ENCODE assay signal across 8 cellular contexts in genomic region chr1:160834945-160835565, GRCh38. TPM values are rescaled to one million over a fixed set of nuclear protein-coding genes. Genes with fewer than 3 reads are reported as not detected.
DNase-seq lines count a peak whose midpoint lies in the region; ATAC-seq and TF ChIP-seq lines count a peak whose summit lies in the region.

No MANE protein-coding gene starts in this region.

- H3K9me3 Mint-ChIP-seq in T-cell, result no peaks in the 10 kb centered on the region

- no peaks in the 10 kb centered on the region for H3K4me1 ChIP-seq in osteoblast (ENCODE audit: insufficient read depth, low read length)

- H3K27me3 ChIP-seq in osteoblast (ENCODE audit: insufficient read depth, low read length), result no peaks in the 10 kb centered on the region

- CTCF ChIA-PET in T-cell (lab: Charles Lee), result interaction anchor here (0.6 to 7.2 kb wide), 23 partner anchors 9 to 200 kb away, joined by 3 to 73 read pairs (median 3); partner anchors contain the start of genes CD244 (in 1 of the 2), ITLN2 (in 1 of the 2) and LY9 (in 1 of the 2)

- peak overlapping the region in 1 of 3 donors; percentile 61 for H3K4me3 Mint-ChIP-seq in T-cell

- no peak overlapping the region for H3K27ac ChIP-seq in osteoblast (ENCODE audit: low read depth, low read length)

- H3K36me3 Mint-ChIP-seq in T-cell, result no peaks in the 10 kb centered on the region

- POLR2A ChIA-PET in T-cell (lab: Charles Lee), result no interaction called here

- peak overlapping the region; percentile 79 to 88 for H3K27ac Mint-ChIP-seq in T-cell

- H4K20me1 ChIP-seq in osteoblast (ENCODE audit: insufficient read depth, low read length), result no peaks in the 10 kb centered on the region

- ATAC-seq in T-cell (replicated peaks in 1 of 4) (no peak), HG03139 (IDR thresholded peaks at IDR 0.05; ENCODE audit: unreplicated experiment) (no peak), HG03439 (IDR thresholded peaks at IDR 0.05; ENCODE audit: unreplicated experiment) (no peak)

- peaks cover 70 to 85% (median 76%) of the 10 kb centered on the region in 3 donors for H3K4me1 Mint-ChIP-seq in T-cell

- H3K4me2 ChIP-seq in osteoblast (ENCODE audit: insufficient read depth, low read length), result no peak overlapping the region

- TF ChIP-seq CTCF in osteoblast (IDR thresholded peaks at IDR 0.05; ENCODE audit: extremely low read depth, low read depth, low read length), result peak; percentile 70

- no peaks in the 10 kb centered on the region for H3K9me3 ChIP-seq in osteoblast (ENCODE audit: low read depth, low read length)

- no peaks in the 10 kb centered on the region for H3K79me2 ChIP-seq in osteoblast (ENCODE audit: insufficient read depth, low read length)

- H3K27me3 Mint-ChIP-seq in T-cell, result no peaks in the 10 kb centered on the region

- H3K36me3 ChIP-seq in osteoblast (ENCODE audit: insufficient read depth, low read length), result no peaks in the 10 kb centered on the region

- no peak overlapping the region for H2AFZ ChIP-seq in osteoblast (ENCODE audit: low read length)

- no peak overlapping the region for H3K4me3 ChIP-seq in osteoblast (ENCODE audit: insufficient read depth, low read length)

- peak; percentile 38 for DNase-seq in NCI-H2227 (lab: John Stamatoyannopoulos, UW; ENCODE audit: unreplicated experiment)
- DNase-seq in NCI-H2227 treated with DMSO at 0.1 percent for 48 hours (lab: John Stamatoyannopoulos, UW), result no peak
- peak; percentile 30 for DNase-seq in KG1 (lab: John Stamatoyannopoulos, UW)
- DNase-seq in T-cell, result peak in 15 of 34 experiments; percentile 7 to 61 (median 37)
- DNase-seq in effector CD4-positive, alpha-beta T cell, result peak; percentile 43
- DNase-seq in osteoblast (ENCODE audit: insufficient read length, low spot score, missing footprints), result peak; percentile 50

RNA-seq across cellular contexts. Expression of gene CD244, which starts 27.6 kb away (rescaled TPM):
- total RNA-seq in T-cell (10 to 100 TPM in 1 of 5 donors, 1 to 10 TPM in 4; 1.1 to 12.4 (median 2.9) TPM), osteoblast (not detected in 2 replicates)

RNA-seq across cellular contexts. Expression of gene LY9, which starts 39.1 kb away (rescaled TPM):
- 100 to 1,000 TPM in 3 of 5 donors, 10 to 100 TPM in 2; 95.4 to 127 (median 101) TPM for total RNA-seq in T-cell
- not detected in 2 replicates for total RNA-seq in osteoblast

RNA-seq across cellular contexts. Expression of gene ITLN1, which starts 49.9 kb away (rescaled TPM):
- total RNA-seq in T-cell (not detected), osteoblast (not detected in 2 replicates)

Comparison
In these comparisons a context has a peak if more than half of its experiments do, and no peak if none do; other contexts are left out.
1. RNA of gene LY9, which starts 39.1 kb away (total RNA-seq): 95.4 to 127 TPM in T-cell; not detected in osteoblast; every median in the first group is over 10 times any median in the second.